Comparison of ENCODE assay signal across 8 cellular contexts in the genomic region with DNA sequence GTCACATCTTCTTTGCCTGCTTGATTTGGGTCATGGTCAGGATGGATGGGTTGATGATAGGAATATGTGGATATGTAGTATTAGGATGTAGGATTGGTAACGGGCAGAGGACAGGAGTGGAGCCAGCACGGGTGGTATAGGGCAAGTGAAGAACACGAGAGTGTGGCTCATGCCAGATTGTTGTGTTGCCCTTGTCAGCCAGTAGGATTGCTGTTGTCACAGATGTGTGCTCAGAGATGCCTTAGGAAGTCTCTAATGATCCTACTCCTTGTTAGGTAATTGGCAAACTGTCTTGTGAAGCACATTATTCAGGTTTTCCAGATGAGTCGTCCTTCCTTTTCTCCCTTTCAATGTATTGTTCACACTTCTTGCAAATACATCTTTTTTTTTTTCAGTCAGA. TPM values are rescaled to one million over a fixed set of nuclear protein-coding genes. Genes with fewer than 3 reads are reported as not detected.
DNase-seq lines count a peak whose midpoint lies in the region; ATAC-seq and TF ChIP-seq lines count a peak whose summit lies in the region.

No MANE protein-coding gene starts in this region.

- peaks cover 8% of the 10 kb centered on the region for H3K27me3 Mint-ChIP-seq in WTC11 (ENCODE audit: low read depth)

- H3K27ac ChIP-seq in HL-60 (replicated peaks) (no peak overlapping the region), hepatocyte (no peak overlapping the region), neuronal stem cell (replicated peaks; ENCODE audit: low read length) (no peak overlapping the region), left lung (no peak overlapping the region)

- H3K79me1 ChIP-seq in neuronal stem cell (ENCODE audit: low read depth, low read length), result no peaks in the 10 kb centered on the region

- no peak overlapping the region for H2AFZ ChIP-seq in hepatocyte
- H2AFZ ChIP-seq in neuronal stem cell (ENCODE audit: low read length), result no peak overlapping the region

- no peak overlapping the region for H2AK5ac ChIP-seq in neuronal stem cell (ENCODE audit: low read depth, low read length)

- H4K20me1 ChIP-seq in hepatocyte (ENCODE audit: insufficient read depth, poor library complexity, severe bottlenecking), result no peaks in the 10 kb centered on the region

- H2BK120ac ChIP-seq in neuronal stem cell (ENCODE audit: low read depth, low read length), result no peak overlapping the region

- H3K18ac ChIP-seq in neuronal stem cell (ENCODE audit: low read length), result no peak overlapping the region

- H3K4me2 ChIP-seq in hepatocyte (no peak overlapping the region), neuronal stem cell (ENCODE audit: insufficient read depth, low read length, poor library complexity, severe bottlenecking) (no peak overlapping the region)

- DNase-seq in NCI-H2227 (lab: John Stamatoyannopoulos, UW; ENCODE audit: unreplicated experiment), result peak; percentile 0
- DNase-seq in NCI-H2227 treated with DMSO at 0.1 percent for 48 hours (lab: John Stamatoyannopoulos, UW), result no peak
- DNase-seq in HL-60 (ENCODE audit: low read depth in 1 of 2, low spot score in 1 of 2), result peak in 1 of 2 experiments; percentile 11
- no peak for DNase-seq in WTC11 (ENCODE audit: low spot score)
- peak; percentile 17 for DNase-seq in hepatocyte (ENCODE audit: low spot score)
- no peak for DNase-seq in neuronal stem cell (ENCODE audit: low spot score)
- no peak for DNase-seq in left lung

- no peak overlapping the region for H2BK12ac ChIP-seq in neuronal stem cell (ENCODE audit: low read length)

- H2BK15ac ChIP-seq in neuronal stem cell (ENCODE audit: low read length), result no peak overlapping the region

- peak; percentile 66 for ATAC-seq in GM21526 (IDR thresholded peaks at IDR 0.05; ENCODE audit: low FRiP score, unreplicated experiment)
- ATAC-seq in WTC11, result peak; percentile 100
- no peak for ATAC-seq in left lung

- CTCF ChIA-PET in WTC11 (lab: Charles Lee), result interaction anchor here (0.9 to 1.4 kb wide), 3 partner anchors 27 to 178 kb away, joined by 3 read pairs; a partner anchor contains a TSS

- peaks cover 7% of the 10 kb centered on the region for H3K9me3 Mint-ChIP-seq in WTC11

- intact Hi-C loops in left lung (cut with DNase I), result no loop called here

- no peak overlapping the region for H3K4me3 Mint-ChIP-seq in WTC11

- H3K9me2 ChIP-seq in hepatocyte (replicated peaks; ENCODE audit: insufficient read depth), result no peaks in the 10 kb centered on the region

- H4K8ac ChIP-seq in neuronal stem cell (ENCODE audit: low read depth, low read length), result no peak overlapping the region

- 70% methylated on average over 4 of the region's 4 CpGs for WGBS in hepatocyte (ENCODE audit: low lambda C conversion rate, missing lambda C conversion rate)
- 100% methylated on average over 1 of the region's 4 CpGs for WGBS in neuronal stem cell (ENCODE audit: extremely low coverage in 2 of 2, insufficient read length in 2 of 2, insufficient replicate concordance in 1 of 2), 2 donors

- H3K27me3 ChIP-seq in HL-60 (ENCODE audit: insufficient read depth, poor library complexity, severe bottlenecking) (no peaks in the 10 kb centered on the region), hepatocyte (no peaks in the 10 kb centered on the region), neuronal stem cell (ENCODE audit: control insufficient read depth in 3 of 3, insufficient read depth in 3 of 3, low read depth in 1 of 3, low read length in 3 of 3) (peaks cover 0 to 3% (median 0%) of the 10 kb centered on the region in 3 experiments), left lung (no peaks in the 10 kb centered on the region)

- peak; percentile 22 for TF ChIP-seq CTCF in HL-60 (IDR thresholded peaks at IDR 0.05; ENCODE audit: insufficient read depth, low read length)
- TF ChIP-seq CTCF in WTC11 (IDR thresholded peaks at IDR 0.05), result no peak
- TF ChIP-seq CTCF in hepatocyte (IDR thresholded peaks at IDR 0.05; ENCODE audit: poor library complexity), result peak; percentile 13
- peak in 1 of 2 donors; percentile 23 for TF ChIP-seq CTCF in left lung (IDR thresholded peaks at IDR 0.05)

- H3K79me2 ChIP-seq in hepatocyte, result peaks cover 27% of the 10 kb centered on the region

- H2BK5ac ChIP-seq in neuronal stem cell (ENCODE audit: low read length), result no peak overlapping the region

- H3K4me1 Mint-ChIP-seq in WTC11, result peaks cover 6% of the 10 kb centered on the region

- POLR2A ChIA-PET in WTC11 (lab: Charles Lee), result no interaction called here

- no peaks in the 10 kb centered on the region for H3K36me3 Mint-ChIP-seq in WTC11

- H3K27ac Mint-ChIP-seq in WTC11, result no peak overlapping the region

- H4K91ac ChIP-seq in neuronal stem cell (ENCODE audit: low read depth, low read length, poor library complexity), result no peak overlapping the region

- no peaks in the 10 kb centered on the region for H3K9me3 ChIP-seq in hepatocyte (ENCODE audit: low read depth)
- peaks cover 1 to 6% of the 10 kb centered on the region in 2 donors for H3K9me3 ChIP-seq in neuronal stem cell (replicated peaks in 1 of 2; ENCODE audit: control insufficient read depth in 2 of 2, insufficient read depth in 1 of 2, low read depth in 1 of 2, low read length in 2 of 2)
- H3K9me3 ChIP-seq in left lung, result no peaks in the 10 kb centered on the region

- no peak overlapping the region for H3K14ac ChIP-seq in neuronal stem cell (ENCODE audit: low read length)

- no peak overlapping the region for H3K4ac ChIP-seq in neuronal stem cell (ENCODE audit: low read length)

- no peak overlapping the region for H3K23ac ChIP-seq in neuronal stem cell (ENCODE audit: low read depth, low read length, poor library complexity)

- no peak overlapping the region for H3K9ac ChIP-seq in neuronal stem cell (ENCODE audit: low read depth, low read length, poor library complexity)

- no peaks in the 10 kb centered on the region for H3K36me3 ChIP-seq in hepatocyte (replicated peaks; ENCODE audit: insufficient read depth, low read depth)
- no peaks in the 10 kb centered on the region for H3K36me3 ChIP-seq in neuronal stem cell (replicated peaks in 1 of 2; ENCODE audit: control insufficient read depth in 2 of 2, insufficient read depth in 2 of 2, low read length in 2 of 2)
- H3K36me3 ChIP-seq in left lung, result no peaks in the 10 kb centered on the region

- H3K4me1 ChIP-seq in hepatocyte (ENCODE audit: insufficient read depth), result no peaks in the 10 kb centered on the region
- peaks cover 2% of the 10 kb centered on the region in 2 donors for H3K4me1 ChIP-seq in neuronal stem cell (ENCODE audit: control insufficient read depth in 2 of 2, insufficient read depth in 1 of 2, low read depth in 1 of 2, low read length in 2 of 2)
- H3K4me1 ChIP-seq in left lung, result peaks cover 0 to 19% of the 10 kb centered on the region in 2 donors

- no peak overlapping the region for H3K4me3 ChIP-seq in HL-60 (replicated peaks; ENCODE audit: insufficient read depth, low read length)
- no peak overlapping the region for H3K4me3 ChIP-seq in hepatocyte
- H3K4me3 ChIP-seq in neuronal stem cell (ENCODE audit: low read length in 2 of 2), result no peak overlapping the region
- no peak overlapping the region for H3K4me3 ChIP-seq in left lung

TF ChIP-seq in WTC11, 78 proteins besides CTCF, POLR2A, EP300 and RAD21:
- TF ChIP-seq JUN (CRISPR knock-in tag; IDR thresholded peaks at IDR 0.05) (no peak), KAT7 (CRISPR knock-in tag; IDR thresholded peaks at IDR 0.05; ENCODE audit: borderline replicate concordance) (no peak), IRF2 (CRISPR knock-in tag; IDR thresholded peaks at IDR 0.05; ENCODE audit: borderline replicate concordance, low read depth) (no peak)
- TF ChIP-seq, protein P1, sequence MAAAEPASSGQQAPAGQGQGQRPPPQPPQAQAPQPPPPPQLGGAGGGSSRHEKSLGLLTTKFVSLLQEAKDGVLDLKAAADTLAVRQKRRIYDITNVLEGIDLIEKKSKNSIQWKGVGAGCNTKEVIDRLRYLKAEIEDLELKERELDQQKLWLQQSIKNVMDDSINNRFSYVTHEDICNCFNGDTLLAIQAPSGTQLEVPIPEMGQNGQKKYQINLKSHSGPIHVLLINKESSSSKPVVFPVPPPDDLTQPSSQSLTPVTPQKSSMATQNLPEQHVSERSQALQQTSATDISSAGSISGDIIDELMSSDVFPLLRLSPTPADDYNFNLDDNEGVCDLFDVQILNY (CRISPR knock-in tag; IDR thresholded peaks at IDR 0.05), result no peak

RNA-seq across cellular contexts. Expression of a gene that starts 5.5 kb away (rescaled TPM):
- total RNA-seq in WTC11 (2021) (3.1 to 4.6 TPM (median 4.6 TPM) in 3 replicates), hepatocyte (14.6 and 14.7 TPM in 2 replicates), left lung (10 to 100 TPM; 31.8 to 45.9 TPM)
- 8.0 and 14.0 TPM in 2 replicates for polyA plus RNA-seq in hepatocyte
- 3.0 TPM for polyA plus RNA-seq in neuronal stem cell (2013, experiment 1 of 2)
- 4.0 TPM for polyA plus RNA-seq in neuronal stem cell (2013, experiment 2 of 2)

RNA-seq across cellular contexts. Expression of a gene that starts 27.0 kb away (rescaled TPM):
- total RNA-seq in WTC11 (2021) (7.1 to 8.1 TPM (median 8.1 TPM) in 3 replicates), hepatocyte (31.6 and 43.9 TPM in 2 replicates), left lung (10 to 100 TPM; 20.1 to 22.1 TPM)
- polyA plus RNA-seq in hepatocyte, result 32.8 and 33.0 TPM in 2 replicates
- polyA plus RNA-seq in neuronal stem cell (2013, experiment 1 of 2), result 17.6 TPM
- polyA plus RNA-seq in neuronal stem cell (2013, experiment 2 of 2), result 17.2 TPM

Comparison
In these comparisons a context has a peak if more than half of its experiments do, and no peak if none do; other contexts are left out.
1. DNase-seq: peak in NCI-H2227 (single experiment) and hepatocyte (single experiment); none in NCI-H2227 treated with DMSO at 0.1 percent for 48 hours (single experiment), WTC11 (single experiment), neuronal stem cell (single experiment) and left lung (0 of 2).